Comparison of ENCODE assay signal across 23 cellular contexts in genomic region chr18:74918276-74918675, GRCh38.
"Had no signal": no experiment of that assay in that cellular context is flagged by ENCODE, and none has a peak within 500 bp of the region (broad histone marks: within the 10 kb centered on the region; RNA-seq: fewer than 3 reads in every experiment).

No MANE protein-coding gene starts in this region.

- H3K27ac ChIP-seq: SJSA1 had no signal

- H3K4me1 ChIP-seq: SJSA1 had no signal

- ATAC-seq: activated CD8-positive, alpha-beta T cell treated with anti-CD3 and anti-CD28 coated beads, Interleukin-2, amount 10 ng/mL, durations not matched to agents 7 days and 5 days; SK-N-SH treated with all-trans-retinoic acid at 6 μM for 48 hours; WTC11 had no signal

- DNase-seq: activated CD4-positive, alpha-beta T cell treated with anti-CD3 and anti-CD28 coated beads for 48 hours; activated CD4-positive, alpha-beta T cell treated with anti-CD3 and anti-CD28 coated beads, Interleukin-2, amount 50 U/mL, for 4 hours; activated CD4-positive, CD25-positive, alpha-beta regulatory T cell treated with anti-CD3 and anti-CD28 coated beads, Interleukin-2, amount 50 U/mL, for 72 hours; activated CD8-positive, alpha-beta memory T cell treated with anti-CD3 and anti-CD28 coated beads, Interleukin-2, amount 50 U/mL, for 48 hours; activated CD8-positive, alpha-beta T cell treated with anti-CD3 and anti-CD28 coated beads, Interleukin-2, amount 10 ng/mL, durations not matched to agents 7 days and 5 days; activated effector memory CD4-positive, alpha-beta T cell treated with Interleukin-2 at 50 U/mL for 16 hours; activated naive CD4-positive, alpha-beta T cell; activated T-cell treated with anti-CD3 and anti-CD28 coated beads, Interleukin-2, amount 50 U/mL, for 24 hours; amygdala; Kasumi-1; KBM-7; NCI-H146; NCI-H187 treated with DMSO at 0.1 percent for 48 hours; NCI-H2171 treated with DMSO at 0.1 percent for 48 hours; NCI-H226; NCI-H526; SHP77; SW 1271 had no signal

- H3K4me3 Mint-ChIP-seq: activated CD8-positive, alpha-beta T cell treated with anti-CD3 and anti-CD28 coated beads, Interleukin-2, amount 10 ng/mL, durations not matched to agents 7 days and 5 days; activated naive CD4-positive, alpha-beta T cell treated with anti-CD3 and anti-CD28 coated beads, Interleukin-2, amount 50 U/mL, for 24 hours; activated T-cell treated with anti-CD3 and anti-CD28 coated beads, Interleukin-2, amount 50 U/mL, for 24 hours; activated T-helper 1 cell treated with anti-CD3 and anti-CD28 coated beads, Interleukin-12 subunit alpha, Interleukin-12 subunit beta, Interleukin-2, Interleukin-4 antibody, amounts not matched to agents 30 ng/mL and 10 ng/mL and 1 ng/mL, durations not matched to agents 14 hours and 24 hours and 36 hours; WTC11 had no signal

- H3K4me3 ChIP-seq: SJSA1 had no signal

- H3K4me1 Mint-ChIP-seq: activated naive CD4-positive, alpha-beta T cell treated with anti-CD3 and anti-CD28 coated beads, Interleukin-2, amount 50 U/mL, for 24 hours had no signal

- H3K27ac Mint-ChIP-seq: activated CD8-positive, alpha-beta T cell treated with anti-CD3 and anti-CD28 coated beads, Interleukin-2, amount 10 ng/mL, durations not matched to agents 7 days and 5 days; activated naive CD4-positive, alpha-beta T cell treated with anti-CD3 and anti-CD28 coated beads, Interleukin-2, amount 50 U/mL, for 24 hours; activated T-cell treated with anti-CD3 and anti-CD28 coated beads, Interleukin-2, amount 50 U/mL, for 24 hours; activated T-helper 1 cell treated with anti-CD3 and anti-CD28 coated beads, Interleukin-12 subunit alpha, Interleukin-12 subunit beta, Interleukin-2, Interleukin-4 antibody, amounts not matched to agents 30 ng/mL and 10 ng/mL and 1 ng/mL, durations not matched to agents 14 hours and 24 hours and 36 hours had no signal

- H3K27me3 Mint-ChIP-seq: activated naive CD4-positive, alpha-beta T cell treated with anti-CD3 and anti-CD28 coated beads, Interleukin-2, amount 50 U/mL, for 24 hours; activated T-cell treated with anti-CD3 and anti-CD28 coated beads, Interleukin-2, amount 50 U/mL, for 24 hours had no signal

- H3K27me3 ChIP-seq: SJSA1 had no signal

- H3K9me3 ChIP-seq: SJSA1 had no signal

- H3K9me3 Mint-ChIP-seq: activated naive CD4-positive, alpha-beta T cell treated with anti-CD3 and anti-CD28 coated beads, Interleukin-2, amount 50 U/mL, for 24 hours; activated T-cell treated with anti-CD3 and anti-CD28 coated beads, Interleukin-2, amount 50 U/mL, for 24 hours; activated T-helper 1 cell treated with anti-CD3 and anti-CD28 coated beads, Interleukin-12 subunit alpha, Interleukin-12 subunit beta, Interleukin-2, Interleukin-4 antibody, amounts not matched to agents 30 ng/mL and 10 ng/mL and 1 ng/mL, durations not matched to agents 14 hours and 24 hours and 36 hours; WTC11 had no signal

- H3K36me3 Mint-ChIP-seq: activated naive CD4-positive, alpha-beta T cell treated with anti-CD3 and anti-CD28 coated beads, Interleukin-2, amount 50 U/mL, for 24 hours; WTC11 had no signal
